8 cellular contexts compared by ENCODE assay signal in the genomic region with DNA sequence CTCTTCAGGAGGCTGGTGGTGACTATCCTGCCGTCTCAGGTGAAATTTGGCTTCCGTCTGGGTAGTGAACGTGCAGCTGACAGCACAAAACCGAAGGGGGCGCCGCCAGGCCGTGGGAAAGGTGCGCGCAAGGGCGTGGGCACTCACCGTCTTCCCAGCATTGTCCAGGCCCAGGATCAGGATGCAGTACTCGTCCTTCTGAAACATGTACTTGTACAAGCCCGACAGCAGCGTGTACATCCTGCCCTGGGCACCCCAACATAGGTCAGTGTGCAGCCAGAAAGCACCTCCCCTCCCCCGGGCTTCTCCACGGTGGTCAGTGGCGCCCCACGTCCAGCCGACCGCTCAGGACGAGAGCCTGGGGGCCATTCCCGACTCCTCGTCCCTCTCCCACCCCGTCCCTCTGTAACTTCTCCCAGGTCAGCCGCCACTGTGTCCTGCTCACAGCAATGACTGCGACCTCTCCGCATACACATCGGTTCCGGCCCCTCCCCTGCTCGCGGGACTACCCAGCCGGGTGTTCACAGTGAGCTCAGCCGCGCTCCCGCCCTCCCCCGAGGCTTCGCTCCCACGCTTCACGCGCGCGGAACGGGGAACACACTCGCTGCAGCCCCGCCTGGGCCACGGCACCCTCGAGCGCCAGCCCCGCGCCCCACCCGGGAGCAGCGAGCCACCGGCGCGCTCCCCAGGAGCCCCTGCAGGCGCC. TPM values are rescaled to one million over a fixed set of nuclear protein-coding genes. Genes with fewer than 3 reads are reported as not detected.
DNase-seq lines count a peak whose midpoint lies in the region; ATAC-seq and TF ChIP-seq lines count a peak whose summit lies in the region.

No MANE protein-coding gene starts in this region.

- BruUV-seq in A673 (replicated peaks; lab: Mats Ljungman, UMichigan) (no TSS peak), PC-9 (replicated peaks; lab: Mats Ljungman, UMichigan) (no TSS peak)

- ATAC-seq in GM18517 (IDR thresholded peaks at IDR 0.05; ENCODE audit: unreplicated experiment) (peak; percentile 22), HG03135 (IDR thresholded peaks at IDR 0.05; ENCODE audit: unreplicated experiment) (peak; percentile 31)

- peak overlapping the region; percentile 20 for H3K9ac ChIP-seq in rectal smooth muscle tissue (ENCODE audit: low read length)

- H3K27me3 ChIP-seq in A673 (replicated peaks; ENCODE audit: insufficient read depth, low read depth, low read length, poor library complexity) (no peaks in the 10 kb centered on the region), PC-9 (ENCODE audit: insufficient read depth, low read depth) (no peaks in the 10 kb centered on the region), rectal smooth muscle tissue (ENCODE audit: control insufficient read depth, insufficient read depth, low read length) (no peaks in the 10 kb centered on the region)

- peak overlapping the region; percentile 91 for H3K4me3 Mint-ChIP-seq in activated naive CD4-positive, alpha-beta T cell treated with anti-CD3 and anti-CD28 coated beads, Interleukin-2, amount 50 U/mL, for 24 hours

- peak overlapping the region; percentile 98 for H3K4me3 ChIP-seq in A673 (ENCODE audit: low read depth, low read length, poor library complexity, severe bottlenecking)
- H3K4me3 ChIP-seq in PC-9: peak overlapping the region; percentile 96
- peak overlapping the region; percentile 70 for H3K4me3 ChIP-seq in rectal smooth muscle tissue (ENCODE audit: low read length)

- peaks cover 7% of the 10 kb centered on the region; the same call in 1 of the 2 replicates for H4K20me1 ChIP-seq in PC-9 (ENCODE audit: insufficient read depth)

- DNase-seq in A673 (ENCODE audit: low spot score): peak; percentile 46
- DNase-seq in PC-9: peak; percentile 47 to 69
- peak; percentile 76 for DNase-seq in cardiac septum (ENCODE audit: low spot score)
- no peak for DNase-seq in AML-193 (lab: John Stamatoyannopoulos, UW)

- H3K9me3 Mint-ChIP-seq in activated naive CD4-positive, alpha-beta T cell treated with anti-CD3 and anti-CD28 coated beads, Interleukin-2, amount 50 U/mL, for 24 hours: no peaks in the 10 kb centered on the region

- H3K27ac Mint-ChIP-seq in activated naive CD4-positive, alpha-beta T cell treated with anti-CD3 and anti-CD28 coated beads, Interleukin-2, amount 50 U/mL, for 24 hours: peak overlapping the region; percentile 89

- peaks cover 67% of the 10 kb centered on the region for H3K79me2 ChIP-seq in PC-9 (ENCODE audit: low read depth)

- peaks cover 11% of the 10 kb centered on the region; the same call in 1 of the 2 replicates for H3F3A ChIP-seq in PC-9 (ENCODE audit: insufficient read depth, low read depth)

- no peaks in the 10 kb centered on the region for H3K9me2 ChIP-seq in PC-9 (ENCODE audit: insufficient read depth)

- H3K36me3 ChIP-seq in A673 (ENCODE audit: insufficient read depth, low read length, poor library complexity, severe bottlenecking) (peaks cover 52% of the 10 kb centered on the region), PC-9 (ENCODE audit: low read depth) (peaks cover 34% of the 10 kb centered on the region), rectal smooth muscle tissue (ENCODE audit: control insufficient read depth, insufficient read depth, low read length) (peaks cover 19% of the 10 kb centered on the region)

- H3K27ac ChIP-seq in A673 (ENCODE audit: low read depth, low read length, poor library complexity, severe bottlenecking) (peak overlapping the region; percentile 87), PC-9 (peak overlapping the region; percentile 37), rectal smooth muscle tissue (ENCODE audit: low read depth, low read length) (peak overlapping the region; percentile 93)

- H2AFZ ChIP-seq in PC-9: peak overlapping the region; percentile 85

- H3K36me3 Mint-ChIP-seq in activated naive CD4-positive, alpha-beta T cell treated with anti-CD3 and anti-CD28 coated beads, Interleukin-2, amount 50 U/mL, for 24 hours: peaks cover 18% of the 10 kb centered on the region

- intact Hi-C loops in A673 (cut with micrococcal nuclease; ENCODE audit: unreplicated experiment) (no loop called here), PC-9 (cut with micrococcal nuclease; ENCODE audit: unreplicated experiment) (loop anchor here (1.0 to 5.0 kb wide), 5 partner anchors 23 to 265 kb away; partner anchors contain the start of gene UCKL1), cardiac septum (cut with DNase I) (no loop called here)

- POLR2A ChIA-PET in A673 (lab: Charles Lee; ENCODE audit: low non-redundant PET): no interaction called here
- POLR2A ChIA-PET in PC-9 (lab: Charles Lee; ENCODE audit: unreplicated experiment): interaction anchor here (0.7 to 1.4 kb wide), 2 partner anchors 157 to 158 kb away, joined by 3 to 9 read pairs; partner anchors contain the start of gene TPD52L2

- H3K4me2 ChIP-seq in PC-9: peak overlapping the region; percentile 97

- no peaks in the 10 kb centered on the region for H3K27me3 Mint-ChIP-seq in activated naive CD4-positive, alpha-beta T cell treated with anti-CD3 and anti-CD28 coated beads, Interleukin-2, amount 50 U/mL, for 24 hours

- peaks cover 45% of the 10 kb centered on the region for H3K4me1 Mint-ChIP-seq in activated naive CD4-positive, alpha-beta T cell treated with anti-CD3 and anti-CD28 coated beads, Interleukin-2, amount 50 U/mL, for 24 hours

- no peak for TF ChIP-seq CTCF in A673 (conservative IDR thresholded peaks at IDR 0.05; ENCODE audit: low read depth, low read length)
- peak; percentile 66 for TF ChIP-seq CTCF in PC-9 (conservative IDR thresholded peaks at IDR 0.05)

- H3K9me3 ChIP-seq in A673 (ENCODE audit: low read depth, low read length, poor library complexity, severe bottlenecking): peaks cover 4% of the 10 kb centered on the region
- no peaks in the 10 kb centered on the region for H3K9me3 ChIP-seq in PC-9 (ENCODE audit: insufficient read depth, low read depth)

- CTCF ChIA-PET in A673 (lab: Charles Lee) (no interaction called here), PC-9 (lab: Charles Lee) (interaction anchor here (0.7 to 1.2 kb wide), 3 partner anchors 39 to 189 kb away, joined by 3 to 6 read pairs (median 3); partner anchors contain the start of gene TPD52L2)

- H3K4me1 ChIP-seq in A673 (ENCODE audit: insufficient read depth, low read length, poor library complexity, severe bottlenecking) (peaks cover 6% of the 10 kb centered on the region), PC-9 (replicated peaks; ENCODE audit: insufficient read depth) (peaks cover 18% of the 10 kb centered on the region), rectal smooth muscle tissue (ENCODE audit: control insufficient read depth, insufficient read depth, low read length) (peaks cover 12% of the 10 kb centered on the region)

RNA-seq across cellular contexts. Expression of gene ARFRP1, which starts 0.8 kb away (rescaled TPM):
- total RNA-seq in A673 (2021): 38.9 and 41.1 TPM in 2 replicates
- total RNA-seq in PC-9 (2021): 59.1 and 71.1 TPM in 2 replicates
- 40.3 TPM for total RNA-seq in cardiac septum

RNA-seq across cellular contexts. Expression of gene ZGPAT, which starts 0.8 kb away (rescaled TPM):
- total RNA-seq in A673 (2021) (28.2 and 28.3 TPM in 2 replicates), PC-9 (2021) (27.2 and 31.4 TPM in 2 replicates), cardiac septum (16.7 TPM)

RNA-seq across cellular contexts. Expression of gene TNFRSF6B, which starts 10.6 kb away (rescaled TPM):
- total RNA-seq in A673 (2021) (not detected in 2 replicates), PC-9 (2021) (not detected in 2 replicates), cardiac septum (not detected)

RNA-seq across cellular contexts. Expression of gene LIME1, which starts 29.5 kb away (rescaled TPM):
- total RNA-seq in A673 (2021) (15.1 and 16.3 TPM in 2 replicates), PC-9 (2021) (18.7 and 24.8 TPM in 2 replicates), cardiac septum (5.0 TPM)

RNA-seq across cellular contexts. Expression of gene SLC2A4RG, which starts 32.6 kb away (rescaled TPM):
- total RNA-seq in A673 (2021): 45.8 and 71.0 TPM in 2 replicates
- total RNA-seq in PC-9 (2021): 167 and 233 TPM in 2 replicates
- 67.8 TPM for total RNA-seq in cardiac septum

Comparison
In these comparisons a context has a peak if more than half of its experiments do, and no peak if none do; other contexts are left out.
1. DNase-seq: peak in A673 (single experiment), PC-9 (2 of 2) and cardiac septum (single experiment); none in AML-193 (0 of 2).
2. H3K27ac ChIP-seq: peak in every context shown above with its lines; median percentile 93 in rectal smooth muscle tissue; 87 in A673; 37 in PC-9.
3. Peak in every context shown above with its lines, with median percentiles within 50 percentile points of each other: H3K4me3 ChIP-seq.